In the genomic region with DNA sequence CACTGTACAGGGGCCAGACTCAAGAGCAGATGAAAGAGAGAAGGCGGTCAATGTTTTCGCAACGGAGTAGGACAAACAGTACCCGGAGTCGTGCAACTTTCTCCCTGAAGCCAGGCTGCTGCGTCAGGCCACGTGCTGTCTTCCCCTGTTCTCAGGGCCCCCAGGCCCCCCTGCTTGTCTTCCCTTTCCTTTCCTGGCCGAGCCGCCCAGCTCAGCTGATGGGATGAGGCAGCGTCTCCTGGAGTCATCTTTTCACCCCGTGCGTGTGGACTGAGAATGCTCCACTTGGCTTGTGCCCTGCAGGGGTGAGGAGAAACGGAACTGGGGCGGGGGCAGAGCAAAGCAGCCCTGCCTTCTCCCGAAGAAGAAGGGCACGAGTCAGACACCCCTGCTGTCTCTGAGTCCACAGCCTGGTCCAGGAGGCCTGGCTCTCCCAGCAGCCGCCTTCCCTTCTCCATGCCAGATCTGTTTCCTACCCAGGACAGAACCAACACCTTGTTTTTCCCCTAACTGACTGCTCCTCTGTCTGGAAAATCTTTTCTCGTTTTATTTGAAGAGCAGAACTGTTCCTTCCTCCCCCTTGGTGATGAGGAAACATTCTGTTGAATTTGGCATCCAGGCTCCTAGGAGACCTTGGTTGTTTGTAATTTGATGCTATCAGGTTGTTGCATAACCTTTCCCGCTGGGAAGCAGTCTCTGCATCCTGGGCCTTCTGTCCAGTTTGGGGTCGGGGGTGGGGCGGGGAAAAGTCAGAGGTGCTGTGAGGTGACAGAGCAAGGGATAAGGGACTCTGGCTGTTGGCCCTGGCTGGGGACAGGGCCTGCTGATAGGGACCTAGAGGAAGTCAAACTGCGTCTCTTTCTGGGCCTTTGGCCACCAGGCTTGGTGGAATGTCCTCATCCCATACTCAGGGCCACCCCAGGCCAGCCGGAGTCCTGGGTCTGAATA, we compare ENCODE assay signal across 1 cellular context.
TF ChIP-seq lines count a peak whose summit lies in the region.

No MANE protein-coding gene starts in this region.

TF ChIP-seq in HepG2, 621 proteins besides CTCF, POLR2A, EP300 and RAD21 (continued from another document and continues in another):
- TF ChIP-seq ZNF407 (CRISPR knock-in tag; IDR thresholded peaks at IDR 0.05; ENCODE audit: not compliant biosample characterization) (peak; percentile 64), ZNF652 (CRISPR knock-in tag; IDR thresholded peaks at IDR 0.05; ENCODE audit: borderline replicate concordance, low read depth) (peak; percentile 57; the same call in 1 of the 2 replicates), FOXP1 (IDR thresholded peaks at IDR 0.05) (no peak), FOXP1 (CRISPR knock-in tag; IDR thresholded peaks at IDR 0.05) (peak; percentile 90), HNRNPH1 (optimal IDR thresholded peaks at IDR 0.05; ENCODE audit: low read depth, low read length) (no peak), ZNF607 (CRISPR knock-in tag; IDR thresholded peaks at IDR 0.05; ENCODE audit: borderline replicate concordance) (peak; percentile 87; the same call in 1 of the 2 replicates), SNRNP70 (IDR thresholded peaks at IDR 0.05; ENCODE audit: low read depth, low read length) (no peak), IRX3 (CRISPR knock-in tag; IDR thresholded peaks at IDR 0.05; ENCODE audit: borderline replicate concordance, low read depth) (no peak), SMARCC2 (IDR thresholded peaks at IDR 0.05) (no peak), CBFB (CRISPR knock-in tag; IDR thresholded peaks at IDR 0.05) (no peak; the same call in none of the 2 replicates), ZNF567 (CRISPR knock-in tag; IDR thresholded peaks at IDR 0.05; ENCODE audit: borderline replicate concordance) (no peak; the same call in 1 of the 2 replicates), THAP11 (CRISPR knock-in tag; IDR thresholded peaks at IDR 0.05) (peak; percentile 35), SNAI1 (CRISPR knock-in tag; IDR thresholded peaks at IDR 0.05; ENCODE audit: borderline replicate concordance) (peak; percentile 96), ZNF460 (CRISPR knock-in tag; IDR thresholded peaks at IDR 0.05; ENCODE audit: borderline replicate concordance) (0 out of 2 replicates have a peak, but pooled peaks have one; percentile 14), IKZF5 (CRISPR knock-in tag; IDR thresholded peaks at IDR 0.05) (peak; percentile 63), ZNF780A (CRISPR knock-in tag; IDR thresholded peaks at IDR 0.05) (peak; percentile 79), ELF1 (CRISPR knock-in tag; IDR thresholded peaks at IDR 0.05) (peak; percentile 4), ZNF20 (CRISPR knock-in tag; IDR thresholded peaks at IDR 0.05) (peak; percentile 88; the same call in 1 of the 2 replicates), MXI1 (IDR thresholded peaks at IDR 0.05; ENCODE audit: borderline replicate concordance, low read depth, low read length) (peak; percentile 80; the same call in 2 of the 3 replicates), TRIM24 (CRISPR knock-in tag; IDR thresholded peaks at IDR 0.05) (no peak)
- TF ChIP-seq, protein P1, sequence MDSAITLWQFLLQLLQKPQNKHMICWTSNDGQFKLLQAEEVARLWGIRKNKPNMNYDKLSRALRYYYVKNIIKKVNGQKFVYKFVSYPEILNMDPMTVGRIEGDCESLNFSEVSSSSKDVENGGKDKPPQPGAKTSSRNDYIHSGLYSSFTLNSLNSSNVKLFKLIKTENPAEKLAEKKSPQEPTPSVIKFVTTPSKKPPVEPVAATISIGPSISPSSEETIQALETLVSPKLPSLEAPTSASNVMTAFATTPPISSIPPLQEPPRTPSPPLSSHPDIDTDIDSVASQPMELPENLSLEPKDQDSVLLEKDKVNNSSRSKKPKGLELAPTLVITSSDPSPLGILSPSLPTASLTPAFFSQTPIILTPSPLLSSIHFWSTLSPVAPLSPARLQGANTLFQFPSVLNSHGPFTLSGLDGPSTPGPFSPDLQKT (CRISPR knock-in tag; IDR thresholded peaks at IDR 0.05; ENCODE audit: borderline replicate concordance) = no peak
- TF ChIP-seq, protein P2, sequence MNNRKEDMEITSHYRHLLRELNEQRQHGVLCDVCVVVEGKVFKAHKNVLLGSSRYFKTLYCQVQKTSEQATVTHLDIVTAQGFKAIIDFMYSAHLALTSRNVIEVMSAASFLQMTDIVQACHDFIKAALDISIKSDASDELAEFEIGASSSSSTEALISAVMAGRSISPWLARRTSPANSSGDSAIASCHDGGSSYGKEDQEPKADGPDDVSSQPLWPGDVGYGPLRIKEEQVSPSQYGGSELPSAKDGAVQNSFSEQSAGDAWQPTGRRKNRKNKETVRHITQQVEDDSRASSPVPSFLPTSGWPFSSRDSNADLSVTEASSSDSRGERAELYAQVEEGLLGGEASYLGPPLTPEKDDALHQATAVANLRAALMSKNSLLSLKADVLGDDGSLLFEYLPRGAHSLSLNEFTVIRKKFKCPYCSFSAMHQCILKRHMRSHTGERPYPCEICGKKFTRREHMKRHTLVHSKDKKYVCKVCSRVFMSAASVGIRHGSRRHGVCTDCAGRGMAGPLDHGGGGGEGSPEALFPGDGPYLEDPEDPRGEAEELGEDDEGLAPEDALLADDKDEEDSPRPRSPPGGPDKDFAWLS (CRISPR knock-in tag; IDR thresholded peaks at IDR 0.05; ENCODE audit: borderline replicate concordance) = peak; percentile 93; the same call in 1 of the 2 replicates
- TF ChIP-seq, protein P3, sequence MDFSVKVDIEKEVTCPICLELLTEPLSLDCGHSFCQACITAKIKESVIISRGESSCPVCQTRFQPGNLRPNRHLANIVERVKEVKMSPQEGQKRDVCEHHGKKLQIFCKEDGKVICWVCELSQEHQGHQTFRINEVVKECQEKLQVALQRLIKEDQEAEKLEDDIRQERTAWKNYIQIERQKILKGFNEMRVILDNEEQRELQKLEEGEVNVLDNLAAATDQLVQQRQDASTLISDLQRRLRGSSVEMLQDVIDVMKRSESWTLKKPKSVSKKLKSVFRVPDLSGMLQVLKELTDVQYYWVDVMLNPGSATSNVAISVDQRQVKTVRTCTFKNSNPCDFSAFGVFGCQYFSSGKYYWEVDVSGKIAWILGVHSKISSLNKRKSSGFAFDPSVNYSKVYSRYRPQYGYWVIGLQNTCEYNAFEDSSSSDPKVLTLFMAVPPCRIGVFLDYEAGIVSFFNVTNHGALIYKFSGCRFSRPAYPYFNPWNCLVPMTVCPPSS (IDR thresholded peaks at IDR 0.05) = no peak
- TF ChIP-seq, protein P4, sequence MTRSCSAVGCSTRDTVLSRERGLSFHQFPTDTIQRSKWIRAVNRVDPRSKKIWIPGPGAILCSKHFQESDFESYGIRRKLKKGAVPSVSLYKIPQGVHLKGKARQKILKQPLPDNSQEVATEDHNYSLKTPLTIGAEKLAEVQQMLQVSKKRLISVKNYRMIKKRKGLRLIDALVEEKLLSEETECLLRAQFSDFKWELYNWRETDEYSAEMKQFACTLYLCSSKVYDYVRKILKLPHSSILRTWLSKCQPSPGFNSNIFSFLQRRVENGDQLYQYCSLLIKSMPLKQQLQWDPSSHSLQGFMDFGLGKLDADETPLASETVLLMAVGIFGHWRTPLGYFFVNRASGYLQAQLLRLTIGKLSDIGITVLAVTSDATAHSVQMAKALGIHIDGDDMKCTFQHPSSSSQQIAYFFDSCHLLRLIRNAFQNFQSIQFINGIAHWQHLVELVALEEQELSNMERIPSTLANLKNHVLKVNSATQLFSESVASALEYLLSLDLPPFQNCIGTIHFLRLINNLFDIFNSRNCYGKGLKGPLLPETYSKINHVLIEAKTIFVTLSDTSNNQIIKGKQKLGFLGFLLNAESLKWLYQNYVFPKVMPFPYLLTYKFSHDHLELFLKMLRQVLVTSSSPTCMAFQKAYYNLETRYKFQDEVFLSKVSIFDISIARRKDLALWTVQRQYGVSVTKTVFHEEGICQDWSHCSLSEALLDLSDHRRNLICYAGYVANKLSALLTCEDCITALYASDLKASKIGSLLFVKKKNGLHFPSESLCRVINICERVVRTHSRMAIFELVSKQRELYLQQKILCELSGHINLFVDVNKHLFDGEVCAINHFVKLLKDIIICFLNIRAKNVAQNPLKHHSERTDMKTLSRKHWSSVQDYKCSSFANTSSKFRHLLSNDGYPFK (CRISPR knock-in tag; IDR thresholded peaks at IDR 0.05; ENCODE audit: borderline replicate concordance) = peak; percentile 73; the same call in 1 of the 2 replicates
- TF ChIP-seq, protein P5, sequence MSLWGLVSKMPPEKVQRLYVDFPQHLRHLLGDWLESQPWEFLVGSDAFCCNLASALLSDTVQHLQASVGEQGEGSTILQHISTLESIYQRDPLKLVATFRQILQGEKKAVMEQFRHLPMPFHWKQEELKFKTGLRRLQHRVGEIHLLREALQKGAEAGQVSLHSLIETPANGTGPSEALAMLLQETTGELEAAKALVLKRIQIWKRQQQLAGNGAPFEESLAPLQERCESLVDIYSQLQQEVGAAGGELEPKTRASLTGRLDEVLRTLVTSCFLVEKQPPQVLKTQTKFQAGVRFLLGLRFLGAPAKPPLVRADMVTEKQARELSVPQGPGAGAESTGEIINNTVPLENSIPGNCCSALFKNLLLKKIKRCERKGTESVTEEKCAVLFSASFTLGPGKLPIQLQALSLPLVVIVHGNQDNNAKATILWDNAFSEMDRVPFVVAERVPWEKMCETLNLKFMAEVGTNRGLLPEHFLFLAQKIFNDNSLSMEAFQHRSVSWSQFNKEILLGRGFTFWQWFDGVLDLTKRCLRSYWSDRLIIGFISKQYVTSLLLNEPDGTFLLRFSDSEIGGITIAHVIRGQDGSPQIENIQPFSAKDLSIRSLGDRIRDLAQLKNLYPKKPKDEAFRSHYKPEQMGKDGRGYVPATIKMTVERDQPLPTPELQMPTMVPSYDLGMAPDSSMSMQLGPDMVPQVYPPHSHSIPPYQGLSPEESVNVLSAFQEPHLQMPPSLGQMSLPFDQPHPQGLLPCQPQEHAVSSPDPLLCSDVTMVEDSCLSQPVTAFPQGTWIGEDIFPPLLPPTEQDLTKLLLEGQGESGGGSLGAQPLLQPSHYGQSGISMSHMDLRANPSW (CRISPR knock-in tag; IDR thresholded peaks at IDR 0.05; ENCODE audit: borderline replicate concordance) = peak; percentile 93; the same call in 1 of the 2 replicates
